ENCODE assay signal across 29 cellular contexts in the genomic region with DNA sequence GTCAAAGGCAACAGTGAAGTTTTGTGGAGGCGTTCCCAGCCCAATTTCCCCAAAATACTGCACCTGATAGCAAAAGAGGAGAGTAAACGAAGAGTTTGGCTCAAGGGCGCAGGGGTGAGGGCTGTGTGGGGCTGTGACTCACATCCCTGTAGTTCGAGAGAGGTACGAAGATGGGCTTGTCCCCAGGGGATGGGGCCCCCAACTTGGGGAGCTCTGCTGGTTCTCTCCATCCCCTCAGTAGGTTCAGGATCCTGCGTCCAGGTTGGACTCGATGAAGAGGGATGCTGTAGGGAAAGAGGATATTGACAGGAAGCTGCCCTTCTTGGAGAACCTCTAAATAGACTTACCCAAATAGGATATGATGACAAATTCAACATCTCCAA. TPM values are rescaled to one million over a fixed set of nuclear protein-coding genes. Genes with fewer than 3 reads are reported as not detected.
DNase-seq lines count a peak whose midpoint lies in the region; ATAC-seq and TF ChIP-seq lines count a peak whose summit lies in the region.
"Had no signal": no experiment of that assay in that cellular context is flagged by ENCODE, and none has a peak within 500 bp of the region (broad histone marks: within the 10 kb centered on the region; RNA-seq: fewer than 3 reads in every experiment).

No MANE protein-coding gene starts in this region.

- TF ChIP-seq POLR2A in upper lobe of left lung (IDR thresholded peaks at IDR 0.05) (no peak), gastroesophageal sphincter (IDR thresholded peaks at IDR 0.05) (no peak)

- no peak for TF ChIP-seq EP300 in upper lobe of left lung (IDR thresholded peaks at IDR 0.05)
- no peak for TF ChIP-seq EP300 in gastroesophageal sphincter (IDR thresholded peaks at IDR 0.05)

- H3K36me3 Mint-ChIP-seq in T-helper 1 cell treated with Interleukin-12 subunit alpha and Interleukin-12 subunit beta and Interleukin-4 antibody, amounts not matched to agents 30 μg/mL and 1 μg/mL, for 36 hours (ENCODE audit: low read depth), result peaks cover 15% of the 10 kb centered on the region
- H3K36me3 Mint-ChIP-seq in activated naive CD4-positive, alpha-beta T cell treated with anti-CD3 and anti-CD28 coated beads, Interleukin-2, amount 10 ng/mL, durations not matched to agents 7 days and 5 days, result peaks cover 10% of the 10 kb centered on the region
- H3K36me3 Mint-ChIP-seq in central memory CD8-positive, alpha-beta T cell (ENCODE audit: insufficient read depth), result peaks cover 29% of the 10 kb centered on the region

- no peak for ATAC-seq in central memory CD8-positive, alpha-beta T cell (replicated peaks; ENCODE audit: extremely low read depth, poor library complexity, severe bottlenecking)
- ATAC-seq in upper lobe of left lung (ENCODE audit: low FRiP score in 2 of 2), result no peak
- no peak for ATAC-seq in gastroesophageal sphincter
- ATAC-seq: effector memory CD8-positive, alpha-beta T cell; left ventricle myocardium superior; naive thymus-derived CD4-positive, alpha-beta T cell had no signal

- H3K27me3 Mint-ChIP-seq in T-helper 1 cell treated with Interleukin-12 subunit alpha and Interleukin-12 subunit beta and Interleukin-4 antibody, amounts not matched to agents 30 μg/mL and 1 μg/mL, for 36 hours (ENCODE audit: low read depth), result no peaks in the 10 kb centered on the region
- peaks cover 11% of the 10 kb centered on the region for H3K27me3 Mint-ChIP-seq in activated naive CD4-positive, alpha-beta T cell treated with anti-CD3 and anti-CD28 coated beads, Interleukin-2, amount 10 ng/mL, durations not matched to agents 7 days and 5 days
- H3K27me3 Mint-ChIP-seq in central memory CD8-positive, alpha-beta T cell, result no peaks in the 10 kb centered on the region
- H3K27me3 Mint-ChIP-seq: effector memory CD8-positive, alpha-beta T cell; naive thymus-derived CD4-positive, alpha-beta T cell had no signal

- no peak for DNase-seq in T-helper 1 cell
- no peak for DNase-seq in activated naive CD4-positive, alpha-beta T cell treated with anti-CD3 and anti-CD28 coated beads, Interleukin-2, amount 10 ng/mL, durations not matched to agents 7 days and 5 days
- no peak for DNase-seq in activated naive CD4-positive, alpha-beta T cell treated with anti-CD3 and anti-CD28 coated beads, Interleukin-2, amount 50 U/mL, for 16 hours
- DNase-seq in central memory CD8-positive, alpha-beta T cell (ENCODE audit: low spot score in 2 of 2), result no peak
- no peak for DNase-seq in upper lobe of left lung
- DNase-seq in DMS53 (lab: John Stamatoyannopoulos, UW), result no peak
- DNase-seq: activated effector memory CD4-positive, alpha-beta T cell treated with anti-CD3 and anti-CD28 coated beads, Interleukin-2, amount 50 U/mL, for 16 hours; anterior cingulate cortex; Calu3; cortex of kidney; DND-41; effector memory CD8-positive, alpha-beta T cell; HCEC 1CT; islet precursor cell; KG1; left ventricle myocardium superior; MG63; midbrain; naive thymus-derived CD4-positive, alpha-beta T cell; NCI-H2029; NCI-H526; Right ventricle myocardium superior; T1000; WERI-Rb-1 had no signal

- H3K36me3 ChIP-seq in upper lobe of left lung (peaks cover 0 to 10% (median 3%) of the 10 kb centered on the region in 4 donors), gastroesophageal sphincter (no peaks in the 10 kb centered on the region)
- H3K36me3 ChIP-seq: MG63, WERI-Rb-1 had no signal

- H3K9me3 Mint-ChIP-seq in T-helper 1 cell treated with Interleukin-12 subunit alpha and Interleukin-12 subunit beta and Interleukin-4 antibody, amounts not matched to agents 30 μg/mL and 1 μg/mL, for 36 hours, result no peaks in the 10 kb centered on the region
- H3K9me3 Mint-ChIP-seq in activated naive CD4-positive, alpha-beta T cell treated with anti-CD3 and anti-CD28 coated beads, Interleukin-2, amount 10 ng/mL, durations not matched to agents 7 days and 5 days, result no peaks in the 10 kb centered on the region
- H3K9me3 Mint-ChIP-seq in central memory CD8-positive, alpha-beta T cell, result no peaks in the 10 kb centered on the region
- H3K9me3 Mint-ChIP-seq: effector memory CD8-positive, alpha-beta T cell had no signal

- peak overlapping the region in 3 of 4 donors; percentile 45 to 57 (median 49) for H3K4me3 ChIP-seq in upper lobe of left lung
- no peak overlapping the region for H3K4me3 ChIP-seq in gastroesophageal sphincter
- H3K4me3 ChIP-seq: MG63, skin epidermis had no signal

- WGBS in upper lobe of left lung, 2 donors, result 65 to 78% methylated on average over 7 of the region's 7 CpGs
- 86 to 90% methylated on average over 5 to 7 of the region's 7 CpGs for WGBS in gastroesophageal sphincter (ENCODE audit: low coverage in 1 of 2), 2 donors

- no peak for TF ChIP-seq CTCF in upper lobe of left lung (IDR thresholded peaks at IDR 0.05)
- TF ChIP-seq CTCF in gastroesophageal sphincter (IDR thresholded peaks at IDR 0.05), result no peak

- H3K27me3 ChIP-seq in upper lobe of left lung, result no peaks in the 10 kb centered on the region
- peaks cover 13% of the 10 kb centered on the region for H3K27me3 ChIP-seq in gastroesophageal sphincter

- H3K4me1 Mint-ChIP-seq in T-helper 1 cell treated with Interleukin-12 subunit alpha and Interleukin-12 subunit beta and Interleukin-4 antibody, amounts not matched to agents 30 μg/mL and 1 μg/mL, for 36 hours (ENCODE audit: low read depth), result peaks cover 63% of the 10 kb centered on the region
- peaks cover 85% of the 10 kb centered on the region for H3K4me1 Mint-ChIP-seq in activated naive CD4-positive, alpha-beta T cell treated with anti-CD3 and anti-CD28 coated beads, Interleukin-2, amount 10 ng/mL, durations not matched to agents 7 days and 5 days
- peaks cover 61% of the 10 kb centered on the region for H3K4me1 Mint-ChIP-seq in central memory CD8-positive, alpha-beta T cell

- peak overlapping the region; percentile 81 for H3K27ac Mint-ChIP-seq in T-helper 1 cell treated with Interleukin-12 subunit alpha and Interleukin-12 subunit beta and Interleukin-4 antibody, amounts not matched to agents 30 μg/mL and 1 μg/mL, for 36 hours
- peak overlapping the region; percentile 59 for H3K27ac Mint-ChIP-seq in activated naive CD4-positive, alpha-beta T cell treated with anti-CD3 and anti-CD28 coated beads, Interleukin-2, amount 10 ng/mL, durations not matched to agents 7 days and 5 days
- peak overlapping the region; percentile 30 for H3K27ac Mint-ChIP-seq in central memory CD8-positive, alpha-beta T cell (ENCODE audit: low read depth)

- H3K9me3 ChIP-seq in upper lobe of left lung (no peaks in the 10 kb centered on the region), gastroesophageal sphincter (no peaks in the 10 kb centered on the region)
- H3K9me3 ChIP-seq: MG63 had no signal

- CTCF ChIA-PET in activated naive CD4-positive, alpha-beta T cell treated with anti-CD3 and anti-CD28 coated beads, Interleukin-2, amount 10 ng/mL, durations not matched to agents 7 days and 5 days (lab: Charles Lee), result interaction anchor here (1.2 to 2.1 kb wide), 3 partner anchors 23 to 194 kb away, joined by 3 to 8 read pairs (median 4); no protein-coding TSS in a partner anchor

- H3K27ac ChIP-seq in upper lobe of left lung, result peak overlapping the region; percentile 64 to 84 (median 79)
- no peak overlapping the region for H3K27ac ChIP-seq in gastroesophageal sphincter
- H3K27ac ChIP-seq: 22Rv1, skin epidermis, WERI-Rb-1 had no signal

- peaks cover 5 to 31% (median 16%) of the 10 kb centered on the region in 4 donors for H3K4me1 ChIP-seq in upper lobe of left lung
- peaks cover 0 to 18% (median 0%) of the 10 kb centered on the region in 3 donors for H3K4me1 ChIP-seq in gastroesophageal sphincter

- peak overlapping the region; percentile 27 for H3K4me3 Mint-ChIP-seq in T-helper 1 cell treated with Interleukin-12 subunit alpha and Interleukin-12 subunit beta and Interleukin-4 antibody, amounts not matched to agents 30 μg/mL and 1 μg/mL, for 36 hours
- no peak overlapping the region for H3K4me3 Mint-ChIP-seq in activated naive CD4-positive, alpha-beta T cell treated with anti-CD3 and anti-CD28 coated beads, Interleukin-2, amount 10 ng/mL, durations not matched to agents 7 days and 5 days
- no peak overlapping the region for H3K4me3 Mint-ChIP-seq in central memory CD8-positive, alpha-beta T cell

RNA-seq across cellular contexts. Expression of gene NAPSA, which starts 3.4 kb away (rescaled TPM):
- total RNA-seq in upper lobe of left lung (1,000 to 10,000 TPM; 1,043 to 3,140 (median 1,660) TPM), gastroesophageal sphincter (1 to 10 TPM in 1 of 4 donors, not detected in 3; 1.0 TPM)

RNA-seq across cellular contexts. Expression of gene NR1H2, which starts 14.2 kb away (rescaled TPM):
- total RNA-seq in upper lobe of left lung (100 to 1,000 TPM in 4 of 6 donors, 10 to 100 TPM in 2; 98.3 to 170 (median 123) TPM), gastroesophageal sphincter (100 to 1,000 TPM; 138 to 191 (median 145) TPM)

RNA-seq across cellular contexts. Expression of gene POLD1, which starts 22.1 kb away (rescaled TPM):
- total RNA-seq in upper lobe of left lung (10 to 100 TPM; 20.5 to 66.0 (median 44.0) TPM), gastroesophageal sphincter (10 to 100 TPM in 2 of 4 donors, 1 to 10 TPM in 2; 7.2 to 13.7 (median 10.3) TPM)

RNA-seq across cellular contexts. Expression of gene KCNC3, which starts 32.8 kb away (rescaled TPM):
- total RNA-seq in upper lobe of left lung, result 10 to 100 TPM in 4 of 6 donors, 1 to 10 TPM in 2; 3.8 to 15.7 (median 12.2) TPM
- under 1 TPM in 3 of 4 donors, not detected in 1; 0.16 to 0.67 (median 0.58) TPM for total RNA-seq in gastroesophageal sphincter
- total RNA-seq: osteoblast had no signal

RNA-seq across cellular contexts. Expression of gene SPIB, which starts 56.7 kb away (rescaled TPM):
- 1 to 10 TPM in 1 of 6 donors, under 1 TPM in 3, not detected in 2; 0.13 to 2.1 (median 0.56) TPM for total RNA-seq in upper lobe of left lung
- total RNA-seq in gastroesophageal sphincter, result not detected
- total RNA-seq: left ventricle myocardium superior, Right ventricle myocardium superior had no signal

Comparison
In these comparisons a context has a peak if more than half of its experiments do, and no peak if none do; other contexts are left out.
1. H3K27ac Mint-ChIP-seq: peak in every context shown above with its lines; median percentile 81 in T-helper 1 cell treated with Interleukin-12 subunit alpha and Interleukin-12 subunit beta and Interleukin-4 antibody, amounts not matched to agents 30 μg/mL and 1 μg/mL, for 36 hours; 59 in activated naive CD4-positive, alpha-beta T cell treated with anti-CD3 and anti-CD28 coated beads, Interleukin-2, amount 10 ng/mL, durations not matched to agents 7 days and 5 days; 30 in central memory CD8-positive, alpha-beta T cell.
2. H3K27ac ChIP-seq: peak in upper lobe of left lung (4 of 4); none in gastroesophageal sphincter (0 of 4).
3. H3K4me3 ChIP-seq: peak in upper lobe of left lung (3 of 4); none in gastroesophageal sphincter (0 of 2).
4. RNA of gene NAPSA, which starts 3.4 kb away (total RNA-seq): 1,043 to 3,140 TPM in upper lobe of left lung; 1.0 TPM in gastroesophageal sphincter; every median in the first group is over 100 times any median in the second.